In genomic region chr19:49664171-49665070, GRCh38 we compare ENCODE assay signal across 1 cellular context.
TF ChIP-seq lines count a peak whose summit lies in the region.

No MANE protein-coding gene starts in this region.

TF ChIP-seq in HepG2, 621 proteins besides CTCF, POLR2A, EP300 and RAD21 (continued from another document and continues in another):
- TF ChIP-seq E2F5 (CRISPR knock-in tag; conservative IDR thresholded peaks at IDR 0.05) (peak; percentile 15), ZEB1 (IDR thresholded peaks at IDR 0.05; ENCODE audit: insufficient replicate concordance, low read depth) (peak; percentile 43), KDM6A (CRISPR knock-in tag; IDR thresholded peaks at IDR 0.05; ENCODE audit: low read depth) (no peak), ZNF33B (CRISPR knock-in tag; IDR thresholded peaks at IDR 0.05) (0 out of 2 replicates have a peak, but pooled peaks have one; percentile 62), NONO (IDR thresholded peaks at IDR 0.05) (no peak), NONO (CRISPR knock-in tag; conservative IDR thresholded peaks at IDR 0.05) (peak; percentile 79; the same call in 1 of the 2 replicates), ZSCAN9 (CRISPR knock-in tag; IDR thresholded peaks at IDR 0.05; ENCODE audit: borderline replicate concordance) (no peak; the same call in 1 of the 2 replicates), ZNF484 (CRISPR knock-in tag; IDR thresholded peaks at IDR 0.05; ENCODE audit: borderline replicate concordance, low read depth) (no peak), RAD51 (IDR thresholded peaks at IDR 0.05; ENCODE audit: borderline replicate concordance) (no peak), ZNF776 (CRISPR knock-in tag; IDR thresholded peaks at IDR 0.05) (no peak), ZFP41 (CRISPR knock-in tag; IDR thresholded peaks at IDR 0.05; ENCODE audit: borderline replicate concordance) (no peak), ZNF709 (CRISPR knock-in tag; IDR thresholded peaks at IDR 0.05) (no peak), ZNF354B (CRISPR knock-in tag; IDR thresholded peaks at IDR 0.05) (no peak), RARG (CRISPR knock-in tag; IDR thresholded peaks at IDR 0.05; ENCODE audit: low read depth) (no peak), ZFP90 (CRISPR knock-in tag; IDR thresholded peaks at IDR 0.05; ENCODE audit: borderline replicate concordance) (no peak), RERE (CRISPR knock-in tag; IDR thresholded peaks at IDR 0.05; ENCODE audit: low read depth) (no peak), SNAI1 (CRISPR knock-in tag; IDR thresholded peaks at IDR 0.05; ENCODE audit: borderline replicate concordance) (no peak), ZNF296 (CRISPR knock-in tag; conservative IDR thresholded peaks at IDR 0.05) (no peak), HNF4A (CRISPR knock-in tag; IDR thresholded peaks at IDR 0.05) (no peak), ZSCAN30 (CRISPR knock-in tag; IDR thresholded peaks at IDR 0.05) (no peak), CBX1 (IDR thresholded peaks at IDR 0.05; ENCODE audit: low read depth) (no peak), ZHX2 (IDR thresholded peaks at IDR 0.05; ENCODE audit: low read depth) (no peak), ZHX2 (CRISPR knock-in tag; IDR thresholded peaks at IDR 0.05; ENCODE audit: borderline replicate concordance) (no peak), PRPF4 (IDR thresholded peaks at IDR 0.05; ENCODE audit: low read depth, low read length, poor library complexity, severe bottlenecking) (no peak), SP140L (CRISPR knock-in tag; IDR thresholded peaks at IDR 0.05; ENCODE audit: borderline replicate concordance) (no peak), ZNF501 (CRISPR knock-in tag; IDR thresholded peaks at IDR 0.05) (no peak), RFX1 (IDR thresholded peaks at IDR 0.05) (no peak), FOXK2 (IDR thresholded peaks at IDR 0.05) (no peak)
- TF ChIP-seq, protein P1, sequence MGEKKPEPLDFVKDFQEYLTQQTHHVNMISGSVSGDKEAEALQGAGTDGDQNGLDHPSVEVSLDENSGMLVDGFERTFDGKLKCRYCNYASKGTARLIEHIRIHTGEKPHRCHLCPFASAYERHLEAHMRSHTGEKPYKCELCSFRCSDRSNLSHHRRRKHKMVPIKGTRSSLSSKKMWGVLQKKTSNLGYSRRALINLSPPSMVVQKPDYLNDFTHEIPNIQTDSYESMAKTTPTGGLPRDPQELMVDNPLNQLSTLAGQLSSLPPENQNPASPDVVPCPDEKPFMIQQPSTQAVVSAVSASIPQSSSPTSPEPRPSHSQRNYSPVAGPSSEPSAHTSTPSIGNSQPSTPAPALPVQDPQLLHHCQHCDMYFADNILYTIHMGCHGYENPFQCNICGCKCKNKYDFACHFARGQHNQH (CRISPR knock-in tag; IDR thresholded peaks at IDR 0.05), result peak; percentile 63; the same call in 1 of the 2 replicates
- TF ChIP-seq, protein P2, sequence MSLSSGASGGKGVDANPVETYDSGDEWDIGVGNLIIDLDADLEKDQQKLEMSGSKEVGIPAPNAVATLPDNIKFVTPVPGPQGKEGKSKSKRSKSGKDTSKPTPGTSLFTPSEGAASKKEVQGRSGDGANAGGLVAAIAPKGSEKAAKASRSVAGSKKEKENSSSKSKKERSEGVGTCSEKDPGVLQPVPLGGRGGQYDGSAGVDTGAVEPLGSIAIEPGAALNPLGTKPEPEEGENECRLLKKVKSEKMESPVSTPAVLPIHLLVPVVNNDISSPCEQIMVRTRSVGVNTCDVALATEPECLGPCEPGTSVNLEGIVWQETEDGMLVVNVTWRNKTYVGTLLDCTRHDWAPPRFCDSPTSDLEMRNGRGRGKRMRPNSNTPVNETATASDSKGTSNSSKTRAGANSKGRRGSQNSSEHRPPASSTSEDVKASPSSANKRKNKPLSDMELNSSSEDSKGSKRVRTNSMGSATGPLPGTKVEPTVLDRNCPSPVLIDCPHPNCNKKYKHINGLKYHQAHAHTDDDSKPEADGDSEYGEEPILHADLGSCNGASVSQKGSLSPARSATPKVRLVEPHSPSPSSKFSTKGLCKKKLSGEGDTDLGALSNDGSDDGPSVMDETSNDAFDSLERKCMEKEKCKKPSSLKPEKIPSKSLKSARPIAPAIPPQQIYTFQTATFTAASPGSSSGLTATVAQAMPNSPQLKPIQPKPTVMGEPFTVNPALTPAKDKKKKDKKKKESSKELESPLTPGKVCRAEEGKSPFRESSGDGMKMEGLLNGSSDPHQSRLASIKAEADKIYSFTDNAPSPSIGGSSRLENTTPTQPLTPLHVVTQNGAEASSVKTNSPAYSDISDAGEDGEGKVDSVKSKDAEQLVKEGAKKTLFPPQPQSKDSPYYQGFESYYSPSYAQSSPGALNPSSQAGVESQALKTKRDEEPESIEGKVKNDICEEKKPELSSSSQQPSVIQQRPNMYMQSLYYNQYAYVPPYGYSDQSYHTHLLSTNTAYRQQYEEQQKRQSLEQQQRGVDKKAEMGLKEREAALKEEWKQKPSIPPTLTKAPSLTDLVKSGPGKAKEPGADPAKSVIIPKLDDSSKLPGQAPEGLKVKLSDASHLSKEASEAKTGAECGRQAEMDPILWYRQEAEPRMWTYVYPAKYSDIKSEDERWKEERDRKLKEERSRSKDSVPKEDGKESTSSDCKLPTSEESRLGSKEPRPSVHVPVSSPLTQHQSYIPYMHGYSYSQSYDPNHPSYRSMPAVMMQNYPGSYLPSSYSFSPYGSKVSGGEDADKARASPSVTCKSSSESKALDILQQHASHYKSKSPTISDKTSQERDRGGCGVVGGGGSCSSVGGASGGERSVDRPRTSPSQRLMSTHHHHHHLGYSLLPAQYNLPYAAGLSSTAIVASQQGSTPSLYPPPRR (CRISPR knock-in tag; IDR thresholded peaks at IDR 0.05; ENCODE audit: borderline replicate concordance), result no peak
- TF ChIP-seq, protein P3, sequence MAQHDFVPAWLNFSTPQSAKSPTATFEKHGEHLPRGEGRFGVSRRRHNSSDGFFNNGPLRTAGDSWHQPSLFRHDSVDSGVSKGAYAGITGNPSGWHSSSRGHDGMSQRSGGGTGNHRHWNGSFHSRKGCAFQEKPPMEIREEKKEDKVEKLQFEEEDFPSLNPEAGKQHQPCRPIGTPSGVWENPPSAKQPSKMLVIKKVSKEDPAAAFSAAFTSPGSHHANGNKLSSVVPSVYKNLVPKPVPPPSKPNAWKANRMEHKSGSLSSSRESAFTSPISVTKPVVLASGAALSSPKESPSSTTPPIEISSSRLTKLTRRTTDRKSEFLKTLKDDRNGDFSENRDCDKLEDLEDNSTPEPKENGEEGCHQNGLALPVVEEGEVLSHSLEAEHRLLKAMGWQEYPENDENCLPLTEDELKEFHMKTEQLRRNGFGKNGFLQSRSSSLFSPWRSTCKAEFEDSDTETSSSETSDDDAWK (CRISPR knock-in tag; IDR thresholded peaks at IDR 0.05), result no peak
- TF ChIP-seq, protein P4, sequence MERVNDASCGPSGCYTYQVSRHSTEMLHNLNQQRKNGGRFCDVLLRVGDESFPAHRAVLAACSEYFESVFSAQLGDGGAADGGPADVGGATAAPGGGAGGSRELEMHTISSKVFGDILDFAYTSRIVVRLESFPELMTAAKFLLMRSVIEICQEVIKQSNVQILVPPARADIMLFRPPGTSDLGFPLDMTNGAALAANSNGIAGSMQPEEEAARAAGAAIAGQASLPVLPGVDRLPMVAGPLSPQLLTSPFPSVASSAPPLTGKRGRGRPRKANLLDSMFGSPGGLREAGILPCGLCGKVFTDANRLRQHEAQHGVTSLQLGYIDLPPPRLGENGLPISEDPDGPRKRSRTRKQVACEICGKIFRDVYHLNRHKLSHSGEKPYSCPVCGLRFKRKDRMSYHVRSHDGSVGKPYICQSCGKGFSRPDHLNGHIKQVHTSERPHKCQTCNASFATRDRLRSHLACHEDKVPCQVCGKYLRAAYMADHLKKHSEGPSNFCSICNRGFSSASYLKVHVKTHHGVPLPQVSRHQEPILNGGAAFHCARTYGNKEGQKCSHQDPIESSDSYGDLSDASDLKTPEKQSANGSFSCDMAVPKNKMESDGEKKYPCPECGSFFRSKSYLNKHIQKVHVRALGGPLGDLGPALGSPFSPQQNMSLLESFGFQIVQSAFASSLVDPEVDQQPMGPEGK (CRISPR knock-in tag; IDR thresholded peaks at IDR 0.05), result peak; percentile 20; the same call in 1 of the 2 replicates
